Comparison of ENCODE assay signal across 8 cellular contexts in the genomic region with DNA sequence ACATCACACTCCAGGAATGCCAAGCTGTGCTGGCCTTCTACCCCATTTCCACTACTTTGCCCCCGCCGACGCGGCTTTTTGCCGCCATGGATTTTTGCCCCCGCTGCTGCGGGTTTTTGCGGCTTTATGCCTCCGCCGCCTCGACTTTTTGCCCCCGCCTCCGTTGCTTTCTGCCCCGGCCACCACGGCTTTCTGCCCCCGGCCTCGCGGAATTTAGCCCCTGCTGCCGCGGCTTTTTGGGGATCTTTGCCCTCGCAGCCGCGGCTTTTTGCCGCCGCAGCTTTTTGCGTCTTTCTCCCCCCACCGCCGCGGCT.
DNase-seq lines count a peak whose midpoint lies in the region; ATAC-seq, FAIRE-seq and TF ChIP-seq lines count a peak whose summit lies in the region.
"Not testable (repeated sequence)": the region's sequence is repeated elsewhere in the genome, so short reads cannot be mapped to it uniquely, and the experiment has no call there.

No MANE protein-coding gene starts in this region.

- not testable (repeated sequence) for TF ChIP-seq POLR2A in HepG2 (IDR thresholded peaks at IDR 0.05; ENCODE audit: insufficient read depth in 1 of 2, low read depth in 2 of 2, low read length in 2 of 2)

- 9% methylated on average over 29 of the region's 29 CpGs for WGBS in HepG2 (ENCODE audit: low lambda C conversion rate)

- not testable (repeated sequence) for FAIRE-seq in bronchial epithelial cell (lab: Jason Lieb, UNC); HepG2 (lab: Jason Lieb, UNC)

- not testable (repeated sequence) for H3K27ac ChIP-seq in A673 (ENCODE audit: low read depth, low read length, poor library complexity, severe bottlenecking); HepG2 (ENCODE audit: extremely low read length, insufficient read depth, low read length); parathyroid adenoma

- DNase-seq in A673 (ENCODE audit: low spot score); bronchial epithelial cell (ENCODE audit: low read depth); fibroblast of the aortic adventitia (ENCODE audit: low read depth); HepG2 (ENCODE audit: low spot score); stimulated activated naive B cell treated with anti-CD40 and anti-IgM and Interleukin-4, amounts not matched to agents 10 μg/mL and 1 μg/mL and 100 μg/mL, for 72 hours: not testable (repeated sequence)
- peak; percentile 22 for DNase-seq in activated B cell treated with CpG ODN at 0.5 μM for 24 hours

- not testable (repeated sequence) for TF ChIP-seq CTCF in A673 (conservative IDR thresholded peaks at IDR 0.05; ENCODE audit: low read depth, low read length); activated B cell treated with CpG ODN at 0.5 μM for 24 hours (IDR thresholded peaks at IDR 0.05); bronchial epithelial cell (IDR thresholded peaks at IDR 0.05; ENCODE audit: insufficient read depth, low read length, severe bottlenecking); fibroblast of the aortic adventitia (IDR thresholded peaks at IDR 0.05; ENCODE audit: insufficient read depth, low read length); HepG2 (CRISPR knock-in tag; IDR thresholded peaks at IDR 0.05); parathyroid adenoma (IDR thresholded peaks at IDR 0.05)

- H3K9me3 Mint-ChIP-seq in IgD-negative memory B cell; activated B cell treated with CpG ODN at 0.5 μM for 24 hours; stimulated activated naive B cell treated with anti-CD40 and anti-IgM and Interleukin-4, amounts not matched to agents 10 μg/mL and 1 μg/mL and 100 μg/mL, for 72 hours: not testable (repeated sequence)

- H3K4me2 ChIP-seq in HepG2 (ENCODE audit: low read depth, low read length) (peak overlapping the region; percentile 61), parathyroid adenoma (ENCODE audit: low read length) (peak overlapping the region; percentile 65)

- not testable (repeated sequence) for H4K20me1 ChIP-seq in HepG2 (ENCODE audit: insufficient read depth, low read length)

- not testable (repeated sequence) for H3K9me3 ChIP-seq in A673 (ENCODE audit: low read depth, low read length, poor library complexity, severe bottlenecking); HepG2 (ENCODE audit: low read length); parathyroid adenoma (ENCODE audit: control insufficient read depth, low read length)

- peaks cover 11% of the 10 kb centered on the region for H3K4me1 ChIP-seq in A673 (ENCODE audit: insufficient read depth, low read length, poor library complexity, severe bottlenecking)
- not testable (repeated sequence) for H3K4me1 ChIP-seq in HepG2 (ENCODE audit: insufficient read depth, low read length); parathyroid adenoma

- H3K27me3 Mint-ChIP-seq in IgD-negative memory B cell, result peaks cover 24% of the 10 kb centered on the region
- peaks cover 29% of the 10 kb centered on the region for H3K27me3 Mint-ChIP-seq in activated B cell treated with CpG ODN at 0.5 μM for 24 hours
- peaks cover 14 to 43% of the 10 kb centered on the region in 2 donors for H3K27me3 Mint-ChIP-seq in stimulated activated naive B cell treated with anti-CD40 and anti-IgM and Interleukin-4, amounts not matched to agents 10 μg/mL and 1 μg/mL and 100 μg/mL, for 72 hours

- peak overlapping the region in 1 of 3 donors; percentile 73 for H3K27ac Mint-ChIP-seq in IgD-negative memory B cell
- not testable (repeated sequence) for H3K27ac Mint-ChIP-seq in activated B cell treated with CpG ODN at 0.5 μM for 24 hours; stimulated activated naive B cell treated with anti-CD40 and anti-IgM and Interleukin-4, amounts not matched to agents 10 μg/mL and 1 μg/mL and 100 μg/mL, for 72 hours

- H3K4me1 Mint-ChIP-seq in IgD-negative memory B cell, activated B cell treated with CpG ODN at 0.5 μM for 24 hours: not testable (repeated sequence)
- peaks cover 0 to 15% of the 10 kb centered on the region in 2 donors for H3K4me1 Mint-ChIP-seq in stimulated activated naive B cell treated with anti-CD40 and anti-IgM and Interleukin-4, amounts not matched to agents 10 μg/mL and 1 μg/mL and 100 μg/mL, for 72 hours

- POLR2A ChIA-PET in A673 (lab: Charles Lee; ENCODE audit: low non-redundant PET); activated B cell treated with CpG ODN at 0.5 μM for 24 hours (lab: Charles Lee); HepG2 (lab: Yijun Ruan, JAX): not testable (repeated sequence)

- H3K4me3 Mint-ChIP-seq in IgD-negative memory B cell (peak overlapping the region in 3 of 4 donors; percentile 52 to 85 (median 60)), activated B cell treated with CpG ODN at 0.5 μM for 24 hours (peak overlapping the region; percentile 68)
- peak overlapping the region; percentile 46 to 86 for H3K4me3 Mint-ChIP-seq in stimulated activated naive B cell treated with anti-CD40 and anti-IgM and Interleukin-4, amounts not matched to agents 10 μg/mL and 1 μg/mL and 100 μg/mL, for 72 hours

- not testable (repeated sequence) for H3K9ac ChIP-seq in HepG2 (ENCODE audit: insufficient read depth, low read depth, low read length); parathyroid adenoma

- BruUV-seq in A673 (replicated peaks; lab: Mats Ljungman, UMichigan); HepG2 (replicated peaks; lab: Mats Ljungman, UMichigan): not testable (repeated sequence)

- H2AFZ ChIP-seq in HepG2 (ENCODE audit: low read length), result not testable (repeated sequence)
- peak overlapping the region; percentile 21 for H2AFZ ChIP-seq in parathyroid adenoma

- peak overlapping the region; percentile 27 for H3K4me3 ChIP-seq in A673 (ENCODE audit: low read depth, low read length, poor library complexity, severe bottlenecking)
- peak overlapping the region; percentile 4 for H3K4me3 ChIP-seq in bronchial epithelial cell (ENCODE audit: low read depth, low read length)
- H3K4me3 ChIP-seq in fibroblast of the aortic adventitia (ENCODE audit: low read depth, low read length), result peak overlapping the region; percentile 28
- H3K4me3 ChIP-seq in HepG2 (replicated peaks in 1 of 3; ENCODE audit: insufficient read depth in 1 of 3, low read depth in 2 of 3, low read length in 3 of 3), result peak overlapping the region; percentile 46 to 61 (median 60); a peak in 5 of 6 replicates
- H3K4me3 ChIP-seq in parathyroid adenoma (ENCODE audit: low read depth, low read length), result peak overlapping the region; percentile 47

- ATAC-seq in activated B cell treated with CpG ODN at 0.5 μM for 24 hours (ENCODE audit: low read depth); stimulated activated naive B cell treated with anti-CD40 and anti-IgM and Interleukin-4, amounts not matched to agents 10 μg/mL and 1 μg/mL and 100 μg/mL, for 72 hours (replicated peaks): not testable (repeated sequence)
- peak; percentile 57 for ATAC-seq in HepG2

- H3K27me3 ChIP-seq in A673 (replicated peaks; ENCODE audit: insufficient read depth, low read depth, low read length, poor library complexity) (peaks cover 24% of the 10 kb centered on the region), HepG2 (ENCODE audit: control insufficient read depth in 1 of 2, insufficient read depth in 2 of 2, low read length in 2 of 2) (peaks cover 6 to 17% of the 10 kb centered on the region in 2 experiments; a peak in 3 of 5 replicates), parathyroid adenoma (ENCODE audit: control insufficient read depth, insufficient read depth, low read length) (peaks cover 10% of the 10 kb centered on the region)
- H3K27me3 ChIP-seq in bronchial epithelial cell (ENCODE audit: control insufficient read depth, insufficient read depth, low read length), result not testable (repeated sequence)

- H3K36me3 ChIP-seq in A673 (ENCODE audit: insufficient read depth, low read length, poor library complexity, severe bottlenecking); bronchial epithelial cell (ENCODE audit: control insufficient read depth, insufficient read depth, low read length); HepG2 (replicated peaks in 1 of 2; ENCODE audit: control insufficient read depth in 1 of 2, insufficient read depth in 2 of 2, low read length in 2 of 2); parathyroid adenoma (ENCODE audit: control insufficient read depth, insufficient read depth, low read length): not testable (repeated sequence)

- H3K36me3 Mint-ChIP-seq in IgD-negative memory B cell; activated B cell treated with CpG ODN at 0.5 μM for 24 hours (ENCODE audit: low read depth); stimulated activated naive B cell treated with anti-CD40 and anti-IgM and Interleukin-4, amounts not matched to agents 10 μg/mL and 1 μg/mL and 100 μg/mL, for 72 hours: not testable (repeated sequence)

- intact Hi-C loops in A673 (cut with micrococcal nuclease; ENCODE audit: unreplicated experiment); activated B cell treated with CpG ODN at 0.5 μM for 24 hours (cut with micrococcal nuclease); HepG2 (cut with micrococcal nuclease; ENCODE audit: unreplicated experiment): not testable (repeated sequence)

- in situ Hi-C loops in HepG2 (cut with HindIII; ENCODE audit: extremely low pct_ligation_motif_present, low pct_unique_long_range_greater_than_20kb), result not testable (repeated sequence)

- not testable (repeated sequence) for TF ChIP-seq EP300 in HepG2 (IDR thresholded peaks at IDR 0.05; ENCODE audit: low read depth in 2 of 2, low read length in 2 of 2); HepG2 (CRISPR knock-in tag; IDR thresholded peaks at IDR 0.05; ENCODE audit: borderline replicate concordance)

- H3K79me2 ChIP-seq in HepG2 (ENCODE audit: insufficient read depth, low read length); parathyroid adenoma: not testable (repeated sequence)

- TF ChIP-seq RAD21 in HepG2 (CRISPR knock-in tag; IDR thresholded peaks at IDR 0.05), result not testable (repeated sequence)

- CTCF ChIA-PET in A673 (lab: Charles Lee); activated B cell treated with CpG ODN at 0.5 μM for 24 hours (lab: Charles Lee); HepG2 (lab: Yijun Ruan, JAX; ENCODE audit: low intra/inter-chr PET ratio, low total read pairs): not testable (repeated sequence)

TF ChIP-seq in HepG2, 621 proteins besides CTCF, POLR2A, EP300 and RAD21:
- peak; percentile 18; the same call in 1 of the 2 replicates for TF ChIP-seq ZNF768 (CRISPR knock-in tag; IDR thresholded peaks at IDR 0.05)

Comparison
In these comparisons a context has a peak if more than half of its experiments do, and no peak if none do; other contexts are left out.
1. H3K4me3 ChIP-seq: peak in every context shown above with its lines; median percentile 60 in HepG2; 47 in parathyroid adenoma; 28 in fibroblast of the aortic adventitia; 27 in A673; 4 in bronchial epithelial cell.